In the genomic region with DNA sequence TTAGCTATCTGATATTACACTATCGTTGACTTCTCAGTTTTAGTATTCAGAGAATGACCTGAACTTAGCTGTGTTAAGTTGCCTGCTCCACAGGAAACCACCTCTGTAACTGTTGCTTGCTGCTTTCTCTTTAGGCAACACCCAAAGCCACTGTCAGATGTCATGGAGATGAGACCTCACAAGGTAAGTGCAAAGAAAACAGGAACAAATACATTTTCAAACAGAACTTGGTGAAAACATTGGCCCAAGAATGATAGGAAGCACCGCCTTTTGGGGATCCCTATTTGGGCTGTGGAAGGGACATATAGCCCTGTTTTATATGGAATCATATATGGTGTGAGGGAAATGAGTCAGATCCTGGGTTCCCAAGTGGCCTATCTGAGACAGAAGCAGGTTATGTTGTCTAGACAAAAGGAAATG, we compare ENCODE assay signal across 9 cellular contexts.
DNase-seq lines count a peak whose midpoint lies in the region; ATAC-seq, FAIRE-seq and TF ChIP-seq lines count a peak whose summit lies in the region.
"Had no signal": no experiment of that assay in that cellular context is flagged by ENCODE, and none has a peak within 500 bp of the region (broad histone marks: within the 10 kb centered on the region; RNA-seq: fewer than 3 reads in every experiment).

No MANE protein-coding gene starts in this region.

- H3K36me3 ChIP-seq in GM06990 (ENCODE audit: control insufficient read depth, insufficient read depth, low read length) (no peaks in the 10 kb centered on the region), tibial nerve (no peaks in the 10 kb centered on the region)
- no peaks in the 10 kb centered on the region for H3K36me3 ChIP-seq in naive thymus-derived CD4-positive, alpha-beta T cell (ENCODE audit: control insufficient read depth in 2 of 3, insufficient read depth in 3 of 3, low read length in 3 of 3)

- H3K9me3 ChIP-seq in naive thymus-derived CD4-positive, alpha-beta T cell (ENCODE audit: control insufficient read depth in 2 of 3, low read length in 3 of 3): no peaks in the 10 kb centered on the region
- no peaks in the 10 kb centered on the region for H3K9me3 ChIP-seq in tibial nerve

- peaks cover 39 to 47% of the 10 kb centered on the region in 2 donors for H3K4me1 ChIP-seq in naive thymus-derived CD4-positive, alpha-beta T cell (ENCODE audit: control insufficient read depth in 2 of 2, insufficient read depth in 2 of 2, low read length in 2 of 2)
- no peaks in the 10 kb centered on the region for H3K4me1 ChIP-seq in tibial nerve

- H3K36me3 Mint-ChIP-seq in activated CD8-positive, alpha-beta memory T cell treated with anti-CD3 and anti-CD28 coated beads, Interleukin-2, amount 10 ng/mL, durations not matched to agents 7 days and 5 days: peaks cover 49% of the 10 kb centered on the region
- H3K36me3 Mint-ChIP-seq in naive thymus-derived CD4-positive, alpha-beta T cell: peaks cover 8 to 43% (median 10%) of the 10 kb centered on the region in 5 donors

- TF ChIP-seq EP300 in tibial nerve (IDR thresholded peaks at IDR 0.05): no peak

- POLR2A ChIA-PET in naive thymus-derived CD4-positive, alpha-beta T cell (lab: Charles Lee): interaction anchor here (0.5 to 5.4 kb wide), 13 partner anchors 9 to 337 kb away, joined by 3 to 90 read pairs (median 4); no protein-coding TSS in a partner anchor

- DNase-seq in GM06990 (ENCODE audit: extremely low read depth, insufficient read length) (peak; percentile 73), tibial nerve (ENCODE audit: low spot score in 2 of 2) (no peak), frontal cortex (ENCODE audit: low spot score in 2 of 2) (no peak), NCI-H1105 (lab: John Stamatoyannopoulos, UW) (no peak)
- DNase-seq in activated CD8-positive, alpha-beta memory T cell treated with anti-CD3 and anti-CD28 coated beads, Interleukin-2, amount 10 ng/mL, durations not matched to agents 7 days and 5 days: peak; percentile 89
- peak in 8 of 9 donors; percentile 54 to 91 (median 83) for DNase-seq in naive thymus-derived CD4-positive, alpha-beta T cell

- peak overlapping the region; percentile 73 for H3K4me3 Mint-ChIP-seq in activated CD8-positive, alpha-beta memory T cell treated with anti-CD3 and anti-CD28 coated beads, Interleukin-2, amount 10 ng/mL, durations not matched to agents 7 days and 5 days
- H3K4me3 Mint-ChIP-seq in naive thymus-derived CD4-positive, alpha-beta T cell: peak overlapping the region; percentile 73 to 92 (median 82)

- CTCF ChIA-PET in activated CD8-positive, alpha-beta memory T cell treated with anti-CD3 and anti-CD28 coated beads, Interleukin-2, amount 10 ng/mL, durations not matched to agents 7 days and 5 days (lab: Charles Lee): interaction anchor here (0.9 to 10.8 kb wide), 6 partner anchors 9 to 334 kb away, joined by 3 to 118 read pairs (median 12); partner anchors contain the start of gene ITGA4
- CTCF ChIA-PET in naive thymus-derived CD4-positive, alpha-beta T cell (lab: Charles Lee): interaction anchor here (0.6 to 2.9 kb wide), 9 partner anchors 9 to 196 kb away, joined by 3 to 15 read pairs (median 4); no protein-coding TSS in a partner anchor

- H3K27me3 ChIP-seq in GM06990 (replicated peaks; ENCODE audit: control insufficient read depth, insufficient read depth, low read length) (no peaks in the 10 kb centered on the region), tibial nerve (no peaks in the 10 kb centered on the region)
- no peaks in the 10 kb centered on the region for H3K27me3 ChIP-seq in naive thymus-derived CD4-positive, alpha-beta T cell (ENCODE audit: control insufficient read depth in 2 of 2, insufficient read depth in 2 of 2, low read length in 2 of 2)

- no peak for TF ChIP-seq POLR2A in tibial nerve (IDR thresholded peaks at IDR 0.05)

- H3K4me3 ChIP-seq in GM06990 (replicated peaks; ENCODE audit: low read depth, low read length) (peak overlapping the region; percentile 46), tibial nerve (no peak overlapping the region)
- peak overlapping the region; percentile 37 for H3K4me3 ChIP-seq in naive thymus-derived CD4-positive, alpha-beta T cell (ENCODE audit: low read length)

- no peak for FAIRE-seq in frontal cortex (lab: Jason Lieb, UNC)

- peak overlapping the region; percentile 83 for H3K27ac ChIP-seq in naive thymus-derived CD4-positive, alpha-beta T cell (ENCODE audit: low read depth, low read length)
- peak overlapping the region in 1 of 4 donors; percentile 71 for H3K27ac ChIP-seq in tibial nerve
- H3K27ac ChIP-seq: epithelial cell of prostate had no signal

- no peaks in the 10 kb centered on the region for H3K27me3 Mint-ChIP-seq in activated CD8-positive, alpha-beta memory T cell treated with anti-CD3 and anti-CD28 coated beads, Interleukin-2, amount 10 ng/mL, durations not matched to agents 7 days and 5 days
- H3K27me3 Mint-ChIP-seq in naive thymus-derived CD4-positive, alpha-beta T cell: no peaks in the 10 kb centered on the region

- H3K27ac Mint-ChIP-seq in activated CD8-positive, alpha-beta memory T cell treated with anti-CD3 and anti-CD28 coated beads, Interleukin-2, amount 10 ng/mL, durations not matched to agents 7 days and 5 days: peak overlapping the region; percentile 92
- peak overlapping the region; percentile 94 to 100 (median 98) for H3K27ac Mint-ChIP-seq in naive thymus-derived CD4-positive, alpha-beta T cell

- 65 to 80% methylated on average over 2 of the region's 2 CpGs for WGBS in tibial nerve, 2 donors

- TF ChIP-seq CTCF in GM06990 (IDR thresholded peaks at IDR 0.05; ENCODE audit: insufficient read depth, low read length, poor library complexity, severe bottlenecking): no peak
- TF ChIP-seq CTCF in tibial nerve (IDR thresholded peaks at IDR 0.05): no peak

- peaks cover 3% of the 10 kb centered on the region for H3K9me3 Mint-ChIP-seq in activated CD8-positive, alpha-beta memory T cell treated with anti-CD3 and anti-CD28 coated beads, Interleukin-2, amount 10 ng/mL, durations not matched to agents 7 days and 5 days (ENCODE audit: low read depth)
- H3K9me3 Mint-ChIP-seq in naive thymus-derived CD4-positive, alpha-beta T cell: peaks cover 0 to 13% (median 3%) of the 10 kb centered on the region in 11 donors

- H3K4me1 Mint-ChIP-seq in activated CD8-positive, alpha-beta memory T cell treated with anti-CD3 and anti-CD28 coated beads, Interleukin-2, amount 10 ng/mL, durations not matched to agents 7 days and 5 days: peaks cover 72% of the 10 kb centered on the region
- H3K4me1 Mint-ChIP-seq in naive thymus-derived CD4-positive, alpha-beta T cell: peaks cover 27 to 81% (median 78%) of the 10 kb centered on the region in 7 donors

- intact Hi-C loops in naive thymus-derived CD4-positive, alpha-beta T cell (cut with micrococcal nuclease): loop anchor here (1.0 to 5.0 kb wide), 17 partner anchors 7 to 333 kb away; partner anchors contain the start of genes ITGA4 (in 1 of the 2) and UBE2E3 (in 1 of the 2)

- ATAC-seq in GM21390 (IDR thresholded peaks at IDR 0.05; ENCODE audit: unreplicated experiment): peak; percentile 89
- peak; percentile 74 for ATAC-seq in HG03575 (IDR thresholded peaks at IDR 0.05; ENCODE audit: extremely low read depth, insufficient number of reproducible peaks, low FRiP score, unreplicated experiment)
- ATAC-seq in activated CD8-positive, alpha-beta memory T cell treated with anti-CD3 and anti-CD28 coated beads, Interleukin-2, amount 10 ng/mL, durations not matched to agents 7 days and 5 days: peak; percentile 88
- ATAC-seq in naive thymus-derived CD4-positive, alpha-beta T cell: peak; percentile 98

Comparison
In these comparisons a context has a peak if more than half of its experiments do, and no peak if none do; other contexts are left out.
1. DNase-seq: peak in GM06990 (single experiment), activated CD8-positive, alpha-beta memory T cell treated with anti-CD3 and anti-CD28 coated beads, Interleukin-2, amount 10 ng/mL, durations not matched to agents 7 days and 5 days (single experiment) and naive thymus-derived CD4-positive, alpha-beta T cell (8 of 9); none in tibial nerve (0 of 2), frontal cortex (0 of 2) and NCI-H1105 (single experiment).
2. H3K4me3 ChIP-seq: peak in GM06990 (single experiment) and naive thymus-derived CD4-positive, alpha-beta T cell (single experiment); none in tibial nerve (0 of 4).
3. Peak in every context shown above with its lines, with median percentiles within 50 percentile points of each other: ATAC-seq.